1 cellular context compared by ENCODE assay signal in the genomic region with DNA sequence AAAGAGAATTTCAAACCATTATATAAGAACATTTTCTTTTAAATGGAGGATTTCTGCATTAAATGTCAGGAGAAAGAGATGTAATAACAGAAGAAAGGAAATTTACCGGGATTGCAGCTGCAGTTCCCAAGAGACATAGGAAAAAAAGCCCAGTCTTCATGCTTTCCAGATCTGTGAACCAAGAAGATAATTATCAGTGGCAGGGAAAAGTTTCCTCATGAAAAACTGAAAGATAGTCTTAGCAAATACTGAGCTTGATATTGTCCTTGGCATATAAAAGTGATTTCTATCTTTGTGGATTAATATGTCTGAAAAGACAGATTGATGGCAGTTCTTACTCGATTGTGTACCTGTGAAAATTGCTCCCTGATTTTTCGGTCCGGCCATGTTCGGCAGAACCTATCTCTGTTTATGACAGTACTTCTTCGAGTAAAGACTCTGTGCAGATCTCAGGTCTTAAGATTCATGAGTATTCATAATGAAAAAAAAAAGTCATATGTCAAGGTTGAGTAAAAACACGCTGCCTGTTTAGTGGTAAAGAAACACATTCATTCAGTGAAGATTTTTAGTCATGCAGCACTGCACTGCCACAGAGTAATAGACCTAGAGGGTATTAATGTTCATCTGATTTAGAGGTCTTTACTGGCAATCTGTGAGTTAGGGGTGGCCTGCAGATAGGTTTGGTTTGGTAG.
TF ChIP-seq lines count a peak whose summit lies in the region.

No MANE protein-coding gene starts in this region.

TF ChIP-seq in GM23338, 12 proteins besides CTCF, POLR2A, EP300 and RAD21 (continued from another document):
- no peak for TF ChIP-seq ZNF462 (CRISPR knock-in tag; IDR thresholded peaks at IDR 0.05)
- TF ChIP-seq EZH2phosphoT487 (IDR thresholded peaks at IDR 0.05; ENCODE audit: unreplicated experiment) = no peak
- no peak for TF ChIP-seq REST (IDR thresholded peaks at IDR 0.05; ENCODE audit: unreplicated experiment)
- TF ChIP-seq EZH2 (IDR thresholded peaks at IDR 0.05; ENCODE audit: low read depth, unreplicated experiment) = no peak
- no peak for TF ChIP-seq ZNF331 (CRISPR knock-in tag; IDR thresholded peaks at IDR 0.05; ENCODE audit: low read depth)
- no peak for TF ChIP-seq CREB1 (CRISPR knock-in tag; IDR thresholded peaks at IDR 0.05; ENCODE audit: low read depth)
- no peak for TF ChIP-seq NANOG (IDR thresholded peaks at IDR 0.05; ENCODE audit: borderline replicate concordance)
TF ChIP-seq in GM23338: peak in this region for 0.
